10 cellular contexts compared by ENCODE assay signal in the genomic region with DNA sequence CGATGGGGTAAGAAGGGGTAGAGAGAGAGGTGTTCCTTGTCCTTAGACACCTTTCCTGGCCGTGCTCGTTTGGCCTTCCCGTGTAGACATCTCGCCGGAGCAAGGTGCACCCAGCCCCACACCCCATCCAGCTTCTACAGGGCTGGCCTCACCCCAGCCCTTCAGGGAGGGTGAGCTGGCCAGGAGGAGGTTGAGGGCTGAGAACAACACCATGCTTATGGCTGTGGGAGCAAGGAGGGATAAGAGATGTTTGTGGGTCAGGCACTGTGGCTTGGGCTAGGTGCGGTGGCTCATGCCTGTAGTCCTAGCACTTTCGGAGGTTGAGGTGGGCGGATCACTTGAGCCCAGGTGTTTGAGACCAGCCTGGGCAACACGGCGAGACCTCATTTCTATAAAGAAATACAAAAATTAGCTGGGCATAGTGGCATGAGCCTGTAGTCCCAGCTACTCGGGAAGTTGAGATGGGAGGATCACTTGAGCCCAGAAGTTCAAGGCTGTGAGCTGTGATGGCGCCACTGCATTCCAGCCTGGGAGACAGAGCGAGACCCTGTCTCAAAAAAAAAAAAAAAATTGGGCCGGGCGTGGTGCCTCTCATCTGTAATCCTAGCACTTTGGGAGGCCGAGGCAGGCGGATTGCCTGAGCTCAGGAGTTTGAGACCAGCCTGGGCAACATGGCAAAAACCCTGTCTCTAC. TPM values are rescaled to one million over a fixed set of nuclear protein-coding genes. Genes with fewer than 3 reads are reported as not detected.
DNase-seq lines count a peak whose midpoint lies in the region; ATAC-seq and TF ChIP-seq lines count a peak whose summit lies in the region.
"Had no signal": no experiment of that assay in that cellular context is flagged by ENCODE, and none has a peak within 500 bp of the region (broad histone marks: within the 10 kb centered on the region; RNA-seq: fewer than 3 reads in every experiment).

No MANE protein-coding gene starts in this region.

- H3F3A ChIP-seq in SU-DHL-6 (ENCODE audit: insufficient read depth), result peaks cover 82% of the 10 kb centered on the region
- H3F3A ChIP-seq in smooth muscle cell (ENCODE audit: low read depth), result peaks cover 2% of the 10 kb centered on the region

- WGBS in smooth muscle cell (ENCODE audit: low lambda C conversion rate), result 94% methylated on average over 18 of the region's 18 CpGs

- no peak for DNase-seq in right atrium auricular region (ENCODE audit: low spot score)
- DNase-seq in progenitor cell of endocrine pancreas (ENCODE audit: low spot score, unreplicated experiment), result no peak
- DNase-seq in NCI-H69 (lab: John Stamatoyannopoulos, UW), result no peak
- DNase-seq in smooth muscle cell (lab: John Stamatoyannopoulos, UW; ENCODE audit: unreplicated experiment), result no peak
- DNase-seq: NCI-H1930, retina had no signal

- H3K9me3 ChIP-seq in SU-DHL-6 (ENCODE audit: insufficient read depth, low read length) (no peaks in the 10 kb centered on the region), right atrium auricular region (no peaks in the 10 kb centered on the region), smooth muscle cell (replicated peaks; ENCODE audit: low read depth) (no peaks in the 10 kb centered on the region)

- H3K36me3 ChIP-seq in ACC112 (ENCODE audit: insufficient read depth, low read length), result no peaks in the 10 kb centered on the region
- H3K36me3 ChIP-seq in SU-DHL-6 (ENCODE audit: low read length), result peaks cover 2% of the 10 kb centered on the region; the same call in 1 of the 2 replicates
- no peaks in the 10 kb centered on the region for H3K36me3 ChIP-seq in right atrium auricular region
- no peaks in the 10 kb centered on the region for H3K36me3 ChIP-seq in smooth muscle cell (ENCODE audit: low read depth)

- H2AFZ ChIP-seq in ACC112 (ENCODE audit: low read length, unreplicated experiment), result no peak overlapping the region
- H2AFZ ChIP-seq in SU-DHL-6 (ENCODE audit: low read depth, low read length, severe bottlenecking), result no peak overlapping the region
- H2AFZ ChIP-seq in smooth muscle cell (ENCODE audit: low read depth), result no peak overlapping the region

- peaks cover 16% of the 10 kb centered on the region for H3K4me1 ChIP-seq in ACC112 (ENCODE audit: control insufficient read depth, insufficient read depth, low read length, unreplicated experiment)
- peaks cover 0 to 30% of the 10 kb centered on the region in 2 donors for H3K4me1 ChIP-seq in right atrium auricular region
- peaks cover 5% of the 10 kb centered on the region for H3K4me1 ChIP-seq in smooth muscle cell (ENCODE audit: low read depth)

- H4K20me1 ChIP-seq in SU-DHL-6 (ENCODE audit: low read depth, low read length) (peaks cover 3% of the 10 kb centered on the region; the same call in 1 of the 2 replicates), smooth muscle cell (ENCODE audit: low read depth) (peaks cover 97% of the 10 kb centered on the region)

- no peaks in the 10 kb centered on the region for H3K27me3 ChIP-seq in ACC112 (ENCODE audit: insufficient read depth, low read length)
- no peaks in the 10 kb centered on the region for H3K27me3 ChIP-seq in SU-DHL-6 (ENCODE audit: low read length)
- H3K27me3 ChIP-seq in right atrium auricular region, result no peaks in the 10 kb centered on the region
- H3K27me3 ChIP-seq in smooth muscle cell (ENCODE audit: low read depth), result no peaks in the 10 kb centered on the region

- ATAC-seq in HG02981 (IDR thresholded peaks at IDR 0.05; ENCODE audit: unreplicated experiment), result no peak
- no peak for ATAC-seq in esophagus mucosa

- H3K9ac ChIP-seq in SU-DHL-6 (ENCODE audit: low read length), result peak overlapping the region; percentile 33
- no peak overlapping the region for H3K9ac ChIP-seq in smooth muscle cell (ENCODE audit: low read depth)

- peak overlapping the region; percentile 89 for H3K27ac Mint-ChIP-seq in progenitor cell of endocrine pancreas

- TF ChIP-seq CTCF in SU-DHL-6 (IDR thresholded peaks at IDR 0.05; ENCODE audit: insufficient read depth, low read length, poor library complexity, severe bottlenecking) (no peak), right atrium auricular region (IDR thresholded peaks at IDR 0.05) (no peak), progenitor cell of endocrine pancreas (IDR thresholded peaks at IDR 0.05; ENCODE audit: unreplicated experiment) (no peak), smooth muscle cell (IDR thresholded peaks at IDR 0.05; ENCODE audit: borderline replicate concordance, insufficient read depth, poor library complexity, severe bottlenecking) (no peak)

- H3K36me3 Mint-ChIP-seq in progenitor cell of endocrine pancreas (ENCODE audit: insufficient read depth), result peaks cover 13% of the 10 kb centered on the region

- peaks cover 16% of the 10 kb centered on the region for H3K4me1 Mint-ChIP-seq in progenitor cell of endocrine pancreas (ENCODE audit: low read depth)

- H3K79me2 ChIP-seq in ACC112 (ENCODE audit: control insufficient read depth, insufficient read depth, low read length, unreplicated experiment), result peaks cover 79% of the 10 kb centered on the region
- peaks cover 93% of the 10 kb centered on the region for H3K79me2 ChIP-seq in SU-DHL-6 (ENCODE audit: insufficient read depth, low read length)
- H3K79me2 ChIP-seq in smooth muscle cell (ENCODE audit: low read depth), result peaks cover 98% of the 10 kb centered on the region

- no peaks in the 10 kb centered on the region for H3K9me3 Mint-ChIP-seq in progenitor cell of endocrine pancreas (ENCODE audit: low read depth)

- H3K27ac ChIP-seq in ACC112 (ENCODE audit: low read depth, low read length) (peak overlapping the region; percentile 25; the same call in 1 of the 2 replicates), SU-DHL-6 (ENCODE audit: low read depth, low read length) (peak overlapping the region; percentile 99), right atrium auricular region (peak overlapping the region; percentile 57 to 66), smooth muscle cell (ENCODE audit: low read depth) (no peak overlapping the region)

- H3K27me3 Mint-ChIP-seq in progenitor cell of endocrine pancreas, result no peaks in the 10 kb centered on the region

- no peaks in the 10 kb centered on the region for H3K9me2 ChIP-seq in SU-DHL-6 (replicated peaks; ENCODE audit: insufficient read depth, low read length)

- no peak overlapping the region for H3K4me3 Mint-ChIP-seq in progenitor cell of endocrine pancreas (ENCODE audit: low read depth)

- peak overlapping the region; percentile 54 for H3K4me2 ChIP-seq in SU-DHL-6 (ENCODE audit: low read depth, low read length, poor library complexity, severe bottlenecking)
- no peak overlapping the region for H3K4me2 ChIP-seq in smooth muscle cell

- H3K4me3 ChIP-seq in ACC112 (ENCODE audit: low read depth, low read length) (no peak overlapping the region), SU-DHL-6 (ENCODE audit: insufficient read depth, low read length, poor library complexity, severe bottlenecking) (no peak overlapping the region), right atrium auricular region (no peak overlapping the region), smooth muscle cell (no peak overlapping the region)

RNA-seq across cellular contexts. Expression of a gene that starts 15.5 kb away (rescaled TPM):
- total RNA-seq in right atrium auricular region (10 to 100 TPM; 29.9 to 41.7 TPM), progenitor cell of endocrine pancreas (327 and 334 TPM in 2 replicates), smooth muscle cell (39.0 and 59.6 TPM in 2 replicates), esophagus mucosa (93.2 TPM)
- polyA plus RNA-seq in smooth muscle cell, result 100 and 120 TPM in 2 replicates

RNA-seq across cellular contexts. Expression of a gene that starts 47.7 kb away (rescaled TPM):
- total RNA-seq in right atrium auricular region, result 10 to 100 TPM; 16.5 to 22.0 TPM
- 25.6 and 29.4 TPM in 2 replicates for total RNA-seq in progenitor cell of endocrine pancreas
- total RNA-seq in smooth muscle cell, result 14.7 and 16.8 TPM in 2 replicates
- polyA plus RNA-seq in smooth muscle cell, result 14.9 and 25.8 TPM in 2 replicates
- total RNA-seq in esophagus mucosa, result 14.3 TPM

RNA-seq across cellular contexts. Expression of a gene that starts 47.9 kb away (rescaled TPM):
- total RNA-seq in right atrium auricular region (10 to 100 TPM; 23.4 to 34.3 TPM), progenitor cell of endocrine pancreas (49.1 and 53.3 TPM in 2 replicates), smooth muscle cell (89.3 and 106 TPM in 2 replicates), esophagus mucosa (43.1 TPM)
- polyA plus RNA-seq in smooth muscle cell, result 89.8 and 90.6 TPM in 2 replicates
